Comparison of ENCODE assay signal across 8 cellular contexts in genomic region chr10:13161267-13162012, GRCh38.
A peak's percentile ranks its signal among the peaks of the same experiment; 100 is the strongest.
DNase-seq lines count a peak whose midpoint lies in the region; ATAC-seq and TF ChIP-seq lines count a peak whose summit lies in the region.

TSS of gene MCM10 (plus strand) at chr10:13161558. CDS start at chr10:13164203, 2,645 bp downstream.

- peak; percentile 100 for ATAC-seq in GM21576 (IDR thresholded peaks at IDR 0.05; ENCODE audit: unreplicated experiment)

- H3K9ac ChIP-seq in mucosa of stomach (ENCODE audit: low read length) = peak within 1 kb of the TSS; percentile 65

- no peaks in the 10 kb centered on the region for H3K27me3 ChIP-seq in mucosa of stomach (ENCODE audit: control insufficient read depth, insufficient read depth, low read length)

- peaks cover 17% of the 10 kb centered on the region for H3K4me1 ChIP-seq in mucosa of stomach (ENCODE audit: control insufficient read depth, insufficient read depth, low read length)

- DNase-seq in DMS53 (lab: John Stamatoyannopoulos, UW) (peak; percentile 100), OCI-M2 (lab: John Stamatoyannopoulos, UW; ENCODE audit: unreplicated experiment) (peak; percentile 93), activated T-cell treated with anti-CD3 and anti-CD28 coated beads for 4 hours (peak; percentile 97), erythroblast (lab: John Stamatoyannopoulos, UW) (peak; percentile 99)
- DNase-seq in stimulated activated CD8-positive, alpha-beta memory T cell treated with anti-CD3 and anti-CD28 coated beads, Interleukin-7, amount 100 ng/mL, for 1 hour (ENCODE audit: low read depth in 2 of 2) = peak; percentile 92 to 96

- H3K36me3 ChIP-seq in mucosa of stomach (ENCODE audit: control insufficient read depth, insufficient read depth, low read length) = no peaks in the 10 kb centered on the region

- H3K4me3 ChIP-seq in mucosa of stomach (ENCODE audit: low read length) = peak within 1 kb of the TSS; percentile 53

- peak; percentile 68 for TF ChIP-seq POLR2A in erythroblast (IDR thresholded peaks at IDR 0.05; ENCODE audit: low read length)

- TF ChIP-seq RAD21 in Ishikawa (IDR thresholded peaks at IDR 0.05; ENCODE audit: low read depth) = peak; percentile 76

- H3K9me3 ChIP-seq in mucosa of stomach (ENCODE audit: control insufficient read depth, low read length) = no peaks in the 10 kb centered on the region

- TF ChIP-seq EP300 in Ishikawa (IDR thresholded peaks at IDR 0.05; ENCODE audit: borderline replicate concordance) = no peak

TF ChIP-seq in Ishikawa, 13 proteins besides CTCF, POLR2A, EP300 and RAD21:
- TF ChIP-seq MAX (IDR thresholded peaks at IDR 0.05) (peak; percentile 69), FOXM1 (IDR thresholded peaks at IDR 0.05; ENCODE audit: borderline replicate concordance, low read depth) (no peak), USF1 (IDR thresholded peaks at IDR 0.05) (0 out of 2 replicates have a peak, but pooled peaks have one; percentile 18), REST (IDR thresholded peaks at IDR 0.05; ENCODE audit: low read depth) (no peak), TCF12 (IDR thresholded peaks at IDR 0.05; ENCODE audit: low read depth) (peak; percentile 32; the same call in 1 of the 2 replicates), TEAD4 (IDR thresholded peaks at IDR 0.05) (peak; percentile 43; the same call in 1 of the 2 replicates), CREB1 (IDR thresholded peaks at IDR 0.05; ENCODE audit: low read depth) (peak; percentile 92), TAF1 (IDR thresholded peaks at IDR 0.05; ENCODE audit: low read depth) (peak; percentile 54; the same call in 1 of the 2 replicates), CEBPB (IDR thresholded peaks at IDR 0.05) (no peak), NFIC (IDR thresholded peaks at IDR 0.05) (no peak), EGR1 (IDR thresholded peaks at IDR 0.05) (no peak), ZBTB7A (IDR thresholded peaks at IDR 0.05; ENCODE audit: low read depth) (no peak), YY1 (IDR thresholded peaks at IDR 0.05; ENCODE audit: low read depth) (peak; percentile 98)

Comparison
In these comparisons a context has a peak if more than half of its experiments do, and no peak if none do; other contexts are left out.
1. Peak in every context shown above with its lines: DNase-seq, ATAC-seq and H3K4me3 ChIP-seq.